In genomic region chr2:237231593-237231992, GRCh38 we compare ENCODE assay signal across 20 cellular contexts.
DNase-seq lines count a peak whose midpoint lies in the region; ATAC-seq and TF ChIP-seq lines count a peak whose summit lies in the region.
"Had no signal": no experiment of that assay in that cellular context is flagged by ENCODE, and none has a peak within 500 bp of the region (broad histone marks: within the 10 kb centered on the region; RNA-seq: fewer than 3 reads in every experiment).

No MANE protein-coding gene starts in this region.

- H3K27ac ChIP-seq in BLaER1 (no peak overlapping the region), gastrocnemius medialis (peak overlapping the region; percentile 56 to 75 (median 66))
- H3K27ac ChIP-seq: body of pancreas, dorsolateral prefrontal cortex, SJSA1 had no signal

- H4K20me1 ChIP-seq in BLaER1 = no peaks in the 10 kb centered on the region

- ATAC-seq in gastrocnemius medialis = peak; percentile 1 to 12
- no peak for ATAC-seq in HG03196 (IDR thresholded peaks at IDR 0.05; ENCODE audit: unreplicated experiment)
- no peak for ATAC-seq in GM21717 (IDR thresholded peaks at IDR 0.05; ENCODE audit: unreplicated experiment)
- ATAC-seq: activated T-cell treated with anti-CD3 and anti-CD28 coated beads, Interleukin-2, amount 50 U/mL, for 72 hours; body of pancreas had no signal

- no peak overlapping the region for H3K9ac ChIP-seq in BLaER1

- H3K4me2 ChIP-seq in BLaER1 = 0 out of 2 replicates have a peak overlapping the region, but pooled peaks have one; percentile 13

- H3K4me1 ChIP-seq in BLaER1 (peaks cover 8% of the 10 kb centered on the region; the same call in 1 of the 2 replicates), gastrocnemius medialis (peaks cover 11 to 29% of the 10 kb centered on the region in 2 donors)

- H3K9me3 ChIP-seq in BLaER1 (no peaks in the 10 kb centered on the region), gastrocnemius medialis (no peaks in the 10 kb centered on the region)
- H3K9me3 ChIP-seq: body of pancreas, SJSA1 had no signal

- H3K4me3 ChIP-seq in BLaER1 = no peak overlapping the region
- H3K4me3 ChIP-seq in fibroblast of mammary gland (ENCODE audit: control insufficient read depth, low read depth, low read length) = no peak overlapping the region
- H3K4me3 ChIP-seq in gastrocnemius medialis = no peak overlapping the region
- H3K4me3 ChIP-seq: body of pancreas, dorsolateral prefrontal cortex, SJSA1 had no signal

- DNase-seq in NCI-H446 (lab: John Stamatoyannopoulos, UW) = peak; percentile 86 to 96
- peak; percentile 84 for DNase-seq in fibroblast of mammary gland (ENCODE audit: low read depth)
- DNase-seq in gastrocnemius medialis = peak in 1 of 2 donors; percentile 64
- DNase-seq in HPDE6-E6E7 (ENCODE audit: extremely low spot score) = no peak
- no peak for DNase-seq in effector CD4-positive, alpha-beta T cell
- DNase-seq: activated B cell treated with CpG ODN at 0.5 μM for 24 hours; activated T-cell treated with anti-CD3 and anti-CD28 coated beads, Interleukin-2, amount 50 U/mL, for 72 hours; body of pancreas; cerebellar nuclear complex; dorsolateral prefrontal cortex; HCEC 1CT; hippocampal formation; mammary epithelial cell; NCI-H1694; stimulated activated CD4-positive, alpha-beta T cell treated with anti-CD3 and anti-CD28 coated beads, Interleukin-1b, Interleukin-23, amount 100 ng/mL, for 48 hours; T-helper 1 cell had no signal

- in situ Hi-C loops in gastrocnemius medialis (cut with MboI; ENCODE audit: low sequenced_read_pairs in 4 of 4) = no loop called here

- no peak for TF ChIP-seq CTCF in fibroblast of mammary gland (conservative IDR thresholded peaks at IDR 0.05; ENCODE audit: control insufficient read depth, insufficient read depth, low read depth, low read length)
- TF ChIP-seq CTCF in gastrocnemius medialis (IDR thresholded peaks at IDR 0.05 in 4 of 5, conservative IDR thresholded peaks at IDR 0.05 in 1 of 5) = no peak

- no peaks in the 10 kb centered on the region for H3K27me3 ChIP-seq in BLaER1
- no peaks in the 10 kb centered on the region for H3K27me3 ChIP-seq in gastrocnemius medialis
- H3K27me3 ChIP-seq: body of pancreas, SJSA1 had no signal

- H3K36me3 ChIP-seq in BLaER1 = no peaks in the 10 kb centered on the region
- H3K36me3 ChIP-seq in gastrocnemius medialis = no peaks in the 10 kb centered on the region
- H3K36me3 ChIP-seq: SJSA1 had no signal

- intact Hi-C loops in gastrocnemius medialis (cut with DNase I; ENCODE audit: low total_unique reads) = loop anchor here (5.0 kb wide), 1 partner anchor 181 kb away; the partner anchor contains the start of gene COL6A3

- no peak for TF ChIP-seq POLR2A in gastrocnemius medialis (IDR thresholded peaks at IDR 0.05)

Comparison
In these comparisons a context has a peak if more than half of its experiments do, and no peak if none do; other contexts are left out.
1. DNase-seq: peak in NCI-H446 (2 of 2) and fibroblast of mammary gland (single experiment); none in HPDE6-E6E7 (single experiment) and effector CD4-positive, alpha-beta T cell (single experiment).
2. ATAC-seq: peak in gastrocnemius medialis (2 of 2); none in HG03196 (single experiment) and GM21717 (single experiment).